ENCODE assay signal across 1 cellular context in genomic region chr12:129152291-129153075, GRCh38.
TF ChIP-seq lines count a peak whose summit lies in the region.

No MANE protein-coding gene starts in this region.

TF ChIP-seq in SK-N-SH, 30 proteins besides CTCF, POLR2A, EP300 and RAD21 (continued from another document):
- TF ChIP-seq NFIC (IDR thresholded peaks at IDR 0.05; ENCODE audit: borderline replicate concordance) = no peak
- no peak for TF ChIP-seq IRF3 (IDR thresholded peaks at IDR 0.05; ENCODE audit: low read depth, low read length)
- TF ChIP-seq TEAD4 (IDR thresholded peaks at IDR 0.05; ENCODE audit: borderline replicate concordance, insufficient read depth) = no peak
- TF ChIP-seq MEF2A (IDR thresholded peaks at IDR 0.05; ENCODE audit: borderline replicate concordance, low read depth) = no peak
TF ChIP-seq in SK-N-SH: peak in this region for 0.
